Comparison of ENCODE assay signal across 16 cellular contexts in the genomic region with DNA sequence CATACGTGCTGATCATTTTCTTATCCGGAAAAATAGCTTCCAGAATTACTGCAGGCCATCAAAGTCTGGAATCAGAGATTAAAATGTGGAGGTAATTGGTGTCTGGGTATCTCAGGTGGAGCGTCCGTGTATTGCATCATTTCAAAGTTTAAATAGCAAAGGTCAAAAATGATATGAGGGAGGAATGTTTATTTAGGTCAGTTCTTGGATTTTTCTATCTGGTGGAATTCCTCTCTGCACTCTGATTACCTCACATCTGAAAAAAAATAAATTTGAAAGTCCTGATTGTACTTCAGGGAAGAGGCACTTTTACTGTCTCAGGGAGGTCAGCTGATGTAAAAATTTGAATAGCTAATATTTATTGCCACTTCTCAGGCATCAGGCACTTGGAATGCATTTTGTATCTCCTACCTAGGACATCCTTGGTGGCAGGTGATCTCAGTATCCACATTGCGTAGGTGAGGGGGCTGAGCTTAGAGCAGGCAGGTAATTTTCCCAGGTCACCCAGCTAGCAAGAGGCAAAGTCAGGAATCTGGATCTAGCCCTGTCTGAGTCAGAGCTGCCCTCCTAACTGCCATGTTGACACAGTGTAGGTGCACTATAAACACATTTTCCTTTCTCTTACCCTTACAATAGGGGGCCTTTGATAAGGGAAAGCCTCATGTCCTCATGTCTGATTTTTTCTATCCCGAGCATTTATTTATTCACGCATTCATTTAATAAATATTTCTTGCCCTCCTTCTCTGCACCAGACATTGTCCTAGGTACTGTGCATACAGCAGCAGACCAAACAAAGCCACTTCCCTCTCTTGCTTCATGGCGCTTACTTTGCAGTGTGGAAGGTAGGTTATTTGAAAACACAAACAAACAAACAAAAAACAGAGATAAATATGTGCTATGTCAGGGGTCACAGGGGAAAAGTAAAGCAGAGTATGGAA.
DNase-seq lines count a peak whose midpoint lies in the region; ATAC-seq, FAIRE-seq and TF ChIP-seq lines count a peak whose summit lies in the region.
"Had no signal": no experiment of that assay in that cellular context is flagged by ENCODE, and none has a peak within 500 bp of the region (broad histone marks: within the 10 kb centered on the region; RNA-seq: fewer than 3 reads in every experiment).

No MANE protein-coding gene starts in this region.

- H4K91ac ChIP-seq in trophoblast cell (ENCODE audit: low read depth, low read length) = no peak overlapping the region

- peak overlapping the region; percentile 94 for H3K27ac Mint-ChIP-seq in Caco-2 (ENCODE audit: unreplicated experiment)
- H3K27ac Mint-ChIP-seq in WTC11 = no peak overlapping the region
- H3K27ac Mint-ChIP-seq in T-cell = no peak overlapping the region
- H3K27ac Mint-ChIP-seq: B cell; CD4-positive, alpha-beta T cell had no signal

- no peak overlapping the region for H2BK120ac ChIP-seq in trophoblast cell (ENCODE audit: insufficient read depth, low read length, poor library complexity)

- H2BK12ac ChIP-seq in trophoblast cell (ENCODE audit: low read length) = no peak overlapping the region

- WGBS in HepG2 (ENCODE audit: low lambda C conversion rate) = 28% methylated on average over 8 of the region's 8 CpGs
- no CpG with 5 or more reads among the region's 8 CpGs for WGBS in trophoblast cell (ENCODE audit: extremely low coverage, insufficient coverage, insufficient read length)

- no peak overlapping the region for H2AK5ac ChIP-seq in trophoblast cell (ENCODE audit: low read length)

- no peak overlapping the region for H4K12ac ChIP-seq in trophoblast cell (ENCODE audit: low read depth, low read length)

- no peak overlapping the region for H3K27ac ChIP-seq in HepG2 (ENCODE audit: extremely low read length, insufficient read depth, low read length)
- H3K27ac ChIP-seq in trophoblast cell (ENCODE audit: low read depth, low read length) = no peak overlapping the region
- no peak overlapping the region for H3K27ac ChIP-seq in left lung

- no peaks in the 10 kb centered on the region for H3K36me3 ChIP-seq in Caco-2 (ENCODE audit: control insufficient read depth, insufficient read depth, low read length)
- H3K36me3 ChIP-seq in HepG2 (replicated peaks in 1 of 2; ENCODE audit: control insufficient read depth in 1 of 2, insufficient read depth in 2 of 2, low read length in 2 of 2) = no peaks in the 10 kb centered on the region
- H3K36me3 ChIP-seq in trophoblast cell (ENCODE audit: control insufficient read depth in 1 of 2, insufficient read depth in 2 of 2, low read length in 2 of 2) = no peaks in the 10 kb centered on the region
- H3K36me3 ChIP-seq in left lung = no peaks in the 10 kb centered on the region

- H3K9ac ChIP-seq in HepG2 (ENCODE audit: insufficient read depth, low read depth, low read length) = no peak overlapping the region
- no peak overlapping the region for H3K9ac ChIP-seq in trophoblast cell (ENCODE audit: low read length)

- H4K20me1 ChIP-seq in HepG2 (ENCODE audit: insufficient read depth, low read length) = no peaks in the 10 kb centered on the region

- H3K4me2 ChIP-seq in HepG2 (ENCODE audit: low read depth, low read length) = 0 out of 2 replicates have a peak overlapping the region, but pooled peaks have one; percentile 10
- H3K4me2 ChIP-seq in trophoblast cell (ENCODE audit: low read length) = no peak overlapping the region

- H3K18ac ChIP-seq in trophoblast cell (ENCODE audit: low read length) = no peak overlapping the region

- no peak overlapping the region for H4K8ac ChIP-seq in trophoblast cell (ENCODE audit: low read depth, low read length)

- DNase-seq in Caco-2 = peak; percentile 80 to 91
- DNase-seq in WTC11 (ENCODE audit: low spot score) = no peak
- peak; percentile 75 for DNase-seq in HepG2 (ENCODE audit: low spot score)
- DNase-seq in trophoblast cell = peak; percentile 74 to 91
- DNase-seq in T-cell = no peak
- no peak for DNase-seq in left lung
- DNase-seq: C1 segment of cervical spinal cord; CD4-positive, alpha-beta T cell; DMS79; H7; Kasumi-1; KBM-7 had no signal

- H2BK5ac ChIP-seq in trophoblast cell (ENCODE audit: low read depth, low read length, poor library complexity) = no peak overlapping the region

- no peak overlapping the region for H3K23ac ChIP-seq in trophoblast cell (ENCODE audit: low read length)

- no peak for FAIRE-seq in HepG2 (lab: Jason Lieb, UNC)
- FAIRE-seq: GM12878, GM18507 had no signal

- H3K4me1 ChIP-seq in Caco-2 = peaks cover 24% of the 10 kb centered on the region
- H3K4me1 ChIP-seq in HepG2 (ENCODE audit: insufficient read depth, low read length) = peaks cover 16% of the 10 kb centered on the region
- H3K4me1 ChIP-seq in trophoblast cell (ENCODE audit: control insufficient read depth in 1 of 2, insufficient read depth in 2 of 2, low read length in 2 of 2) = no peaks in the 10 kb centered on the region
- no peaks in the 10 kb centered on the region for H3K4me1 ChIP-seq in left lung

- no peak for TF ChIP-seq EP300 in HepG2 (IDR thresholded peaks at IDR 0.05; ENCODE audit: low read depth in 2 of 2, low read length in 2 of 2)
- TF ChIP-seq EP300 in HepG2 (CRISPR knock-in tag; IDR thresholded peaks at IDR 0.05; ENCODE audit: borderline replicate concordance) = no peak

- CTCF ChIA-PET in Caco-2 (lab: Charles Lee) (no interaction called here), WTC11 (lab: Charles Lee) (no interaction called here), HepG2 (lab: Yijun Ruan, JAX; ENCODE audit: low intra/inter-chr PET ratio, low total read pairs) (no interaction called here), T-cell (lab: Charles Lee) (no interaction called here)

- H2AFZ ChIP-seq in HepG2 (ENCODE audit: low read length) = no peak overlapping the region
- H2AFZ ChIP-seq in trophoblast cell (ENCODE audit: insufficient read depth, low read length, poor library complexity) = no peak overlapping the region

- H3K9me3 ChIP-seq in Caco-2 (no peaks in the 10 kb centered on the region; the same call in 1 of the 2 replicates), HepG2 (ENCODE audit: low read length) (no peaks in the 10 kb centered on the region), trophoblast cell (ENCODE audit: insufficient read depth, low read depth, low read length) (no peaks in the 10 kb centered on the region), left lung (no peaks in the 10 kb centered on the region)

- ATAC-seq in WTC11 (no peak), HepG2 (peak; percentile 71), T-cell (replicated peaks in 1 of 4) (no peak), left lung (no peak), GM18520 (IDR thresholded peaks at IDR 0.05; ENCODE audit: unreplicated experiment) (no peak)
- ATAC-seq: GM12878 had no signal

- no peak for TF ChIP-seq POLR2A in HepG2 (IDR thresholded peaks at IDR 0.05; ENCODE audit: insufficient read depth in 1 of 2, low read depth in 2 of 2, low read length in 2 of 2)

- H3K79me1 ChIP-seq in trophoblast cell (ENCODE audit: low read length) = no peaks in the 10 kb centered on the region

- BruUV-seq in Caco-2 (replicated peaks; lab: Mats Ljungman, UMichigan) = no TSS peak
- BruUV-seq in HepG2 (replicated peaks; lab: Mats Ljungman, UMichigan) = no TSS peak

- in situ Hi-C loops in HepG2 (cut with HindIII; ENCODE audit: extremely low pct_ligation_motif_present, low pct_unique_long_range_greater_than_20kb) = no loop called here

- intact Hi-C loops in Caco-2 (cut with micrococcal nuclease; ENCODE audit: unreplicated experiment) = loop anchor here (1.0 to 10.0 kb wide), 3 partner anchors 17 to 99 kb away; no protein-coding TSS in a partner anchor
- intact Hi-C loops in HepG2 (cut with micrococcal nuclease; ENCODE audit: unreplicated experiment) = no loop called here
- intact Hi-C loops in left lung (cut with DNase I) = no loop called here

- H3K9me3 Mint-ChIP-seq in Caco-2 (ENCODE audit: unreplicated experiment) (peaks cover 13% of the 10 kb centered on the region), WTC11 (peaks cover 9% of the 10 kb centered on the region), T-cell (peaks cover 0 to 6% (median 2%) of the 10 kb centered on the region in 3 donors)

- H3K27me3 Mint-ChIP-seq in Caco-2 (ENCODE audit: insufficient read depth, unreplicated experiment) (no peaks in the 10 kb centered on the region), WTC11 (ENCODE audit: low read depth) (no peaks in the 10 kb centered on the region), T-cell (no peaks in the 10 kb centered on the region)
- H3K27me3 Mint-ChIP-seq: B cell; CD4-positive, alpha-beta T cell had no signal

- no peak overlapping the region for H3K4ac ChIP-seq in trophoblast cell (ENCODE audit: low read depth, low read length)

- peaks cover 18% of the 10 kb centered on the region for H3K36me3 Mint-ChIP-seq in Caco-2 (ENCODE audit: insufficient read depth, unreplicated experiment)
- H3K36me3 Mint-ChIP-seq in WTC11 = no peaks in the 10 kb centered on the region
- H3K36me3 Mint-ChIP-seq in T-cell = no peaks in the 10 kb centered on the region

- H3K27me3 ChIP-seq in Caco-2 (replicated peaks; ENCODE audit: control insufficient read depth, insufficient read depth, low read length) = no peaks in the 10 kb centered on the region
- H3K27me3 ChIP-seq in HepG2 (ENCODE audit: control insufficient read depth in 1 of 2, insufficient read depth in 2 of 2, low read length in 2 of 2) = no peaks in the 10 kb centered on the region
- no peaks in the 10 kb centered on the region for H3K27me3 ChIP-seq in trophoblast cell (ENCODE audit: insufficient read depth, low read length)
- H3K27me3 ChIP-seq in left lung = no peaks in the 10 kb centered on the region

- H3K79me2 ChIP-seq in HepG2 (ENCODE audit: insufficient read depth, low read length) (no peaks in the 10 kb centered on the region), trophoblast cell (ENCODE audit: control insufficient read depth, insufficient read depth, low read length, poor library complexity) (no peaks in the 10 kb centered on the region)

- POLR2A ChIA-PET in Caco-2 (lab: Charles Lee) (no interaction called here), WTC11 (lab: Charles Lee) (interaction anchor here (0.5 kb wide), 1 partner anchor 62 kb away, joined by 3 read pairs; no protein-coding TSS in a partner anchor), HepG2 (lab: Yijun Ruan, JAX) (no interaction called here), T-cell (lab: Charles Lee) (no interaction called here)

- no peak for TF ChIP-seq RAD21 in HepG2 (CRISPR knock-in tag; IDR thresholded peaks at IDR 0.05)

- H3K4me3 Mint-ChIP-seq in Caco-2 (ENCODE audit: unreplicated experiment) (peak overlapping the region; percentile 55), WTC11 (no peak overlapping the region), T-cell (no peak overlapping the region)
- H3K4me3 Mint-ChIP-seq: B cell; CD4-positive, alpha-beta T cell had no signal

- H3K4me3 ChIP-seq in Caco-2 (ENCODE audit: low read depth, low read length) (no peak overlapping the region), HepG2 (replicated peaks in 1 of 3; ENCODE audit: insufficient read depth in 1 of 3, low read depth in 2 of 3, low read length in 3 of 3) (no peak overlapping the region), trophoblast cell (ENCODE audit: low read depth, low read length) (no peak overlapping the region), left lung (no peak overlapping the region)
- H3K4me3 ChIP-seq: GM12878 had no signal

- H3K4me1 Mint-ChIP-seq in Caco-2 (ENCODE audit: low read depth, unreplicated experiment) (peaks cover 18% of the 10 kb centered on the region), WTC11 (peaks cover 4% of the 10 kb centered on the region), T-cell (no peaks in the 10 kb centered on the region)
- H3K4me1 Mint-ChIP-seq: B cell had no signal

- TF ChIP-seq CTCF in Caco-2 (IDR thresholded peaks at IDR 0.05; ENCODE audit: insufficient read depth in 1 of 2, low read depth in 1 of 2, low read length in 1 of 2, severe bottlenecking in 1 of 2, unreplicated experiment in 1 of 2) = no peak
- TF ChIP-seq CTCF in WTC11 (IDR thresholded peaks at IDR 0.05) = no peak
- no peak for TF ChIP-seq CTCF in HepG2 (CRISPR knock-in tag; IDR thresholded peaks at IDR 0.05)
- TF ChIP-seq CTCF in left lung (IDR thresholded peaks at IDR 0.05) = no peak

- H3K14ac ChIP-seq in trophoblast cell (ENCODE audit: low read length) = no peak overlapping the region

Comparison
In these comparisons a context has a peak if more than half of its experiments do, and no peak if none do; other contexts are left out.
1. DNase-seq: peak in Caco-2 (2 of 2), HepG2 (single experiment) and trophoblast cell (2 of 2); none in WTC11 (single experiment), T-cell (0 of 34) and left lung (0 of 2).